1 cellular context compared by ENCODE assay signal in genomic region chr10:35652824-35653223, GRCh38.
TF ChIP-seq lines count a peak whose summit lies in the region.

No MANE protein-coding gene starts in this region.

TF ChIP-seq in HepG2, 621 proteins besides CTCF, POLR2A, EP300 and RAD21 (continued from another document):
- TF ChIP-seq STAT6 (CRISPR knock-in tag; IDR thresholded peaks at IDR 0.05; ENCODE audit: borderline replicate concordance) (no peak), MEF2D (CRISPR knock-in tag; IDR thresholded peaks at IDR 0.05) (no peak)
